Comparison of ENCODE assay signal across 8 cellular contexts in genomic region chr3:150763841-150764483, GRCh38. TPM values are rescaled to one million over a fixed set of nuclear protein-coding genes. Genes with fewer than 3 reads are reported as not detected.
DNase-seq lines count a peak whose midpoint lies in the region; ATAC-seq and TF ChIP-seq lines count a peak whose summit lies in the region.

No MANE protein-coding gene starts in this region.

- H2AFZ ChIP-seq in SK-N-SH (ENCODE audit: low read depth) (peak overlapping the region; percentile 82), mammary epithelial cell (ENCODE audit: low read depth, low read length) (peak overlapping the region; percentile 96)

- peak; percentile 34 for TF ChIP-seq RAD21 in SK-N-SH (IDR thresholded peaks at IDR 0.05; ENCODE audit: low read length)

- ATAC-seq in GM21447 (IDR thresholded peaks at IDR 0.05; ENCODE audit: unreplicated experiment): peak; percentile 20
- peak; percentile 50 to 59 for ATAC-seq in gastrocnemius medialis
- no peak for ATAC-seq in GM19467 (IDR thresholded peaks at IDR 0.05; ENCODE audit: unreplicated experiment)

- dilution Hi-C loops in mammary epithelial cell (cut with HindIII; ENCODE audit: low sequenced_read_pairs): no loop called here

- POLR2A ChIA-PET in SK-N-SH (lab: Yijun Ruan, JAX): interaction anchor here (0.8 to 2.6 kb wide), 7 partner anchors 23 to 323 kb away, joined by 3 to 8 read pairs (median 4); partner anchors contain the start of genes ERICH6, MED12L and SELENOT

- H3K36me3 ChIP-seq in SK-N-SH (replicated peaks in 1 of 2; ENCODE audit: control insufficient read depth in 1 of 2, insufficient read depth in 2 of 2, low read length in 1 of 2): peaks cover 0 to 6% of the 10 kb centered on the region in 2 experiments
- H3K36me3 ChIP-seq in mammary epithelial cell (ENCODE audit: insufficient read depth, low read length): no peaks in the 10 kb centered on the region
- H3K36me3 ChIP-seq in gastrocnemius medialis: no peaks in the 10 kb centered on the region

- TF ChIP-seq EP300 in SK-N-SH (IDR thresholded peaks at IDR 0.05; ENCODE audit: borderline replicate concordance in 1 of 2, low read depth in 1 of 2, low read length in 1 of 2): no peak

- TF ChIP-seq CTCF in SK-N-SH (IDR thresholded peaks at IDR 0.05): peak; percentile 71
- TF ChIP-seq CTCF in mammary epithelial cell (conservative IDR thresholded peaks at IDR 0.05 in 1 of 2, IDR thresholded peaks at IDR 0.05 in 1 of 2; ENCODE audit: extremely low read depth in 1 of 2, insufficient read depth in 1 of 2, low read depth in 1 of 2, low read length in 2 of 2): peak; percentile 33 to 51
- peak; percentile 21 to 82 (median 41) for TF ChIP-seq CTCF in gastrocnemius medialis (IDR thresholded peaks at IDR 0.05 in 4 of 5, conservative IDR thresholded peaks at IDR 0.05 in 1 of 5)

- H3K27me3 ChIP-seq in SK-N-SH (ENCODE audit: insufficient read depth) (no peaks in the 10 kb centered on the region), mammary epithelial cell (ENCODE audit: insufficient read depth, low read length) (no peaks in the 10 kb centered on the region), gastrocnemius medialis (no peaks in the 10 kb centered on the region)

- BruUV-seq in mammary epithelial cell (replicated peaks; lab: Mats Ljungman, UMichigan): TSS peak; percentile 79

- peak overlapping the region; percentile 88 for H3K9ac ChIP-seq in SK-N-SH
- H3K9ac ChIP-seq in mammary epithelial cell (ENCODE audit: insufficient read depth, low read length): peak overlapping the region; percentile 82

- peaks cover 35% of the 10 kb centered on the region for H3K79me2 ChIP-seq in SK-N-SH (ENCODE audit: insufficient read depth)
- peaks cover 38% of the 10 kb centered on the region for H3K79me2 ChIP-seq in mammary epithelial cell (ENCODE audit: insufficient read depth, low read length)

- H3K9me2 ChIP-seq in SK-N-SH: no peaks in the 10 kb centered on the region

- intact Hi-C loops in mammary epithelial cell (cut with micrococcal nuclease) (loop anchor here (1.0 to 5.0 kb wide), 4 partner anchors 19 to 217 kb away; partner anchors contain the start of genes EIF2A and SERP1), gastrocnemius medialis (cut with DNase I; ENCODE audit: low total_unique reads) (loop anchor here (2.0 to 5.0 kb wide), 4 partner anchors 62 to 357 kb away; partner anchors contain the start of genes EIF2A, ERICH6, SELENOT and SERP1)

- H3K4me2 ChIP-seq in SK-N-SH (peak overlapping the region; percentile 75), mammary epithelial cell (ENCODE audit: insufficient read depth, low read depth, low read length) (peak overlapping the region; percentile 72)

- no peak for TF ChIP-seq POLR2A in gastrocnemius medialis (IDR thresholded peaks at IDR 0.05)

- H3K27ac ChIP-seq in SK-N-SH (ENCODE audit: low read depth in 2 of 2, low read length in 1 of 2): peak overlapping the region; percentile 96 to 97
- H3K27ac ChIP-seq in mammary epithelial cell (ENCODE audit: insufficient read depth, low read depth, low read length): peak overlapping the region; percentile 75
- peak overlapping the region; percentile 92 to 99 (median 96) for H3K27ac ChIP-seq in gastrocnemius medialis

- DNase-seq in Daoy (ENCODE audit: low read depth): peak; percentile 77
- DNase-seq in KBM-7: peak; percentile 74
- peak; percentile 73 for DNase-seq in SK-N-SH
- no peak for DNase-seq in mammary epithelial cell
- peak; percentile 46 to 66 for DNase-seq in gastrocnemius medialis

- WGBS in SK-N-SH (ENCODE audit: low lambda C conversion rate): 5% methylated on average over 27 of the region's 27 CpGs
- 21% methylated on average over 8 of the region's 27 CpGs for WGBS in mammary epithelial cell (ENCODE audit: low coverage, missing lambda C conversion rate)

- H3K4me3 ChIP-seq in SK-N-SH (ENCODE audit: low read depth in 2 of 2, low read length in 1 of 2) (peak overlapping the region; percentile 82 to 90), mammary epithelial cell (replicated peaks in 1 of 3; ENCODE audit: insufficient read depth in 1 of 3, low read depth in 2 of 3, low read length in 3 of 3) (peak overlapping the region; percentile 59 to 96 (median 87)), iPS-18c (ENCODE audit: insufficient read depth, low read depth, low read length) (peak overlapping the region; percentile 69), gastrocnemius medialis (peak overlapping the region; percentile 61 to 80 (median 65))

- CTCF ChIA-PET in SK-N-SH (lab: Yijun Ruan, JAX) (interaction anchor here (0.9 to 3.0 kb wide), 17 partner anchors 8 to 237 kb away, joined by 3 to 17 read pairs (median 3); no protein-coding TSS in a partner anchor), mammary epithelial cell (lab: Charles Lee; ENCODE audit: low non-redundant PET) (interaction anchor here (0.6 to 1.1 kb wide), 4 partner anchors 39 to 139 kb away, joined by 4 to 27 read pairs (median 4); no protein-coding TSS in a partner anchor)

- H4K20me1 ChIP-seq in SK-N-SH (ENCODE audit: insufficient read depth) (peaks cover 20% of the 10 kb centered on the region), mammary epithelial cell (ENCODE audit: insufficient read depth, low read length) (peaks cover 2% of the 10 kb centered on the region)

- peaks cover 11% of the 10 kb centered on the region for H3F3A ChIP-seq in SK-N-SH (replicated peaks; ENCODE audit: insufficient read depth)

- H3K9me3 ChIP-seq in SK-N-SH: no peaks in the 10 kb centered on the region
- no peaks in the 10 kb centered on the region for H3K9me3 ChIP-seq in mammary epithelial cell (replicated peaks; ENCODE audit: insufficient read depth, low read length)
- no peaks in the 10 kb centered on the region for H3K9me3 ChIP-seq in iPS-18c (ENCODE audit: control insufficient read depth, insufficient read depth, low read length)
- no peaks in the 10 kb centered on the region for H3K9me3 ChIP-seq in gastrocnemius medialis

- in situ Hi-C loops in KBM-7 (cut with MboI; ENCODE audit: low pct_unique_long_range_greater_than_20kb, low sequenced_read_pairs) (no loop called here), mammary epithelial cell (cut with MboI; ENCODE audit: low sequenced_read_pairs in 2 of 2) (no loop called here), gastrocnemius medialis (cut with MboI; ENCODE audit: low sequenced_read_pairs in 4 of 4) (loop anchor here in 1 of 4 donors (10.0 kb wide), 1 partner anchor 159 kb away; the partner anchor contains the start of gene SELENOT)

- H3K4me1 ChIP-seq in SK-N-SH (ENCODE audit: control insufficient read depth in 1 of 2, insufficient read depth in 2 of 2, low read depth in 1 of 2, low read length in 1 of 2) (peaks cover 6 to 17% of the 10 kb centered on the region in 2 experiments; a peak in 3 of 4 replicates), mammary epithelial cell (ENCODE audit: insufficient read depth, low read length) (peaks cover 30% of the 10 kb centered on the region), gastrocnemius medialis (peaks cover 28 to 31% of the 10 kb centered on the region in 2 donors)

TF ChIP-seq in SK-N-SH, 30 proteins besides CTCF, POLR2A, EP300 and RAD21:
- peak; percentile 71 for TF ChIP-seq MXI1 (IDR thresholded peaks at IDR 0.05; ENCODE audit: low read depth, low read length)
- TF ChIP-seq RFX5 (IDR thresholded peaks at IDR 0.05; ENCODE audit: low read length): no peak
- no peak for TF ChIP-seq ZBTB33 (IDR thresholded peaks at IDR 0.05; ENCODE audit: borderline replicate concordance, low read depth)
- TF ChIP-seq FOXM1 (IDR thresholded peaks at IDR 0.05; ENCODE audit: low read depth): no peak
- no peak; the same call in 1 of the 2 replicates for TF ChIP-seq RCOR1 (IDR thresholded peaks at IDR 0.05; ENCODE audit: low read length)
- peak; percentile 31; the same call in 1 of the 2 replicates for TF ChIP-seq MAX (IDR thresholded peaks at IDR 0.05; ENCODE audit: low read depth)
- no peak for TF ChIP-seq GATA2 (CRISPR knock-in tag; IDR thresholded peaks at IDR 0.05)
- TF ChIP-seq TAF1 (IDR thresholded peaks at IDR 0.05; ENCODE audit: borderline replicate concordance, low read depth, low read length): no peak; the same call in 1 of the 2 replicates

RNA-seq across cellular contexts. Expression of gene SIAH2, which starts 1.0 kb away (rescaled TPM):
- 30.5 and 38.3 TPM in 2 replicates for total RNA-seq in Daoy (2014; rRNA removed; shearing (Covaris generic))
- polyA plus RNA-seq in SK-N-SH (2012; rRNA removed) (13.5 and 18.4 TPM in 2 replicates), mammary epithelial cell (23.9 TPM)
- polyA plus RNA-seq in SK-N-SH (2012; cell fraction: cytosol; rRNA removed): 10.8 and 11.7 TPM in 2 replicates
- polyA plus RNA-seq in SK-N-SH (2012; cell fraction: nucleus; rRNA removed): 18.8 and 34.3 TPM in 2 replicates
- total RNA-seq in mammary epithelial cell (10 to 100 TPM; 23.7 to 30.5 TPM), gastrocnemius medialis (10 to 100 TPM; 10.9 to 25.6 (median 20.0) TPM)
- 91.7 TPM for polyA minus RNA-seq in mammary epithelial cell
